In genomic region chr18:10278265-10278664, GRCh38 we compare ENCODE assay signal across 20 cellular contexts.
DNase-seq lines count a peak whose midpoint lies in the region; ATAC-seq, FAIRE-seq and TF ChIP-seq lines count a peak whose summit lies in the region.
"Had no signal": no experiment of that assay in that cellular context is flagged by ENCODE, and none has a peak within 500 bp of the region (broad histone marks: within the 10 kb centered on the region; RNA-seq: fewer than 3 reads in every experiment).

No MANE protein-coding gene starts in this region.

- FAIRE-seq in K562 (lab: Jason Lieb, UNC) (no peak), GM19239 (lab: Jason Lieb, UNC) (no peak)
- FAIRE-seq: A204.1, D721Med, G401.6, GM12891 had no signal

- no peak overlapping the region for H3K27ac ChIP-seq in BLaER1 treated with 17β-estradiol and CSF1 and Interleukin-3, amounts not matched to agents 10 nM and 100 nM
- H3K27ac ChIP-seq in HEK293 (ENCODE audit: extremely low read depth, low read depth, low read length) (no peak overlapping the region), K562 (ENCODE audit: extremely low read depth, low read depth, low read length) (no peak overlapping the region)

- CTCF ChIA-PET in HEK293 (lab: Yijun Ruan, JAX) (interaction anchor here (0.7 kb wide), 1 partner anchor 214 kb away, joined by 5 read pairs; no protein-coding TSS in a partner anchor), K562 (lab: Yijun Ruan, JAX; ENCODE audit: low intra/inter-chr PET ratio) (no interaction called here)

- no peak for TF ChIP-seq CTCF in HEK293 (tag by site-specific recombination; IDR thresholded peaks at IDR 0.05)
- TF ChIP-seq CTCF in K562 (IDR thresholded peaks at IDR 0.05 in 2 of 3, conservative IDR thresholded peaks at IDR 0.05 in 1 of 3; ENCODE audit: insufficient read depth in 2 of 3, low read depth in 1 of 3, low read length in 3 of 3) = no peak

- DNase-seq in K562 (ENCODE audit: extremely low read depth in 1 of 4, low spot score in 3 of 4) = no peak
- no peak for DNase-seq in GM19239 (ENCODE audit: insufficient read length, low spot score)
- DNase-seq: 8988T; ACHN; BE2C; C1 segment of cervical spinal cord; Caco-2; Calu3; CD4-positive, alpha-beta T cell; CD8-positive, alpha-beta T cell; DMS79 treated with DMSO at 0.1 percent for 48 hours; GF-D8 had no signal

- intact Hi-C loops in K562 (cut with micrococcal nuclease) = no loop called here

- in situ Hi-C loops in K562 (cut with MboI) = no loop called here

- no TSS peak for BruUV-seq in K562 (replicated peaks; lab: Mats Ljungman, UMichigan)

- peak overlapping the region in 10 of 11 experiments; percentile 8 to 42 (median 30); a peak in 17 of 22 replicates for H3K4me2 ChIP-seq in BLaER1 treated with 17β-estradiol and CSF1 and Interleukin-3, amounts not matched to agents 10 nM and 100 nM
- H3K4me2 ChIP-seq in K562 (ENCODE audit: insufficient read depth, low read length) = no peak overlapping the region

- H3K4me1 ChIP-seq in BLaER1 treated with 17β-estradiol and CSF1 and Interleukin-3, amounts not matched to agents 10 nM and 100 nM = peaks cover 27 to 59% (median 47%) of the 10 kb centered on the region in 10 experiments
- H3K4me1 ChIP-seq in HEK293 (ENCODE audit: control insufficient read depth, insufficient read depth, low read length) (no peaks in the 10 kb centered on the region), K562 (replicated peaks in 1 of 2; ENCODE audit: control insufficient read depth in 2 of 2, insufficient read depth in 2 of 2, low read length in 2 of 2) (no peaks in the 10 kb centered on the region)
- H3K4me1 ChIP-seq: BE2C, Caco-2 had no signal

- H3K4me3 ChIP-seq in BLaER1 treated with 17β-estradiol and CSF1 and Interleukin-3, amounts not matched to agents 10 nM and 100 nM = no peak overlapping the region
- H3K4me3 ChIP-seq in HEK293 (ENCODE audit: low read depth, low read length) (no peak overlapping the region), K562 (no peak overlapping the region)

- no peak for TF ChIP-seq POLR2A in K562 (conservative IDR thresholded peaks at IDR 0.05)

- no peak overlapping the region for H2AFZ ChIP-seq in K562 (ENCODE audit: low read depth, low read length)

- no peaks in the 10 kb centered on the region for H3K9me1 ChIP-seq in K562 (ENCODE audit: control insufficient read depth, insufficient read depth, low read length)

- H3K36me3 ChIP-seq in BLaER1 treated with 17β-estradiol and CSF1 and Interleukin-3, amounts not matched to agents 10 nM and 100 nM = peaks cover 0 to 32% (median 0%) of the 10 kb centered on the region in 11 experiments; a peak in 2 of 22 replicates
- H3K36me3 ChIP-seq in HEK293 (ENCODE audit: control insufficient read depth in 2 of 2, insufficient read depth in 1 of 2, low read length in 2 of 2) (no peaks in the 10 kb centered on the region), K562 (ENCODE audit: control insufficient read depth, insufficient read depth, low read length) (no peaks in the 10 kb centered on the region)
- H3K36me3 ChIP-seq: BE2C had no signal

- H3K9ac ChIP-seq in BLaER1 treated with 17β-estradiol and CSF1 and Interleukin-3, amounts not matched to agents 10 nM and 100 nM = no peak overlapping the region
- H3K9ac ChIP-seq in K562 (ENCODE audit: insufficient read depth in 1 of 2, low read depth in 2 of 2, low read length in 2 of 2) = no peak overlapping the region

- TF ChIP-seq RAD21 in K562 (CRISPR knock-in tag; conservative IDR thresholded peaks at IDR 0.05 in 1 of 2, IDR thresholded peaks at IDR 0.05 in 1 of 2) = no peak

- ATAC-seq in K562 = no peak
- no peak for ATAC-seq in HG03442 (IDR thresholded peaks at IDR 0.05; ENCODE audit: unreplicated experiment)
- ATAC-seq in SK-N-SH treated with all-trans-retinoic acid at 6 μM for 48 hours = no peak
- ATAC-seq: CD8-positive, alpha-beta T cell had no signal

- no peaks in the 10 kb centered on the region for H3K79me2 ChIP-seq in K562 (ENCODE audit: control insufficient read depth, insufficient read depth, low read length)

- no peaks in the 10 kb centered on the region for H4K20me1 ChIP-seq in BLaER1 treated with 17β-estradiol and CSF1 and Interleukin-3, amounts not matched to agents 10 nM and 100 nM
- no peaks in the 10 kb centered on the region for H4K20me1 ChIP-seq in K562 (replicated peaks; ENCODE audit: control insufficient read depth, insufficient read depth, low read length)

- no peaks in the 10 kb centered on the region for H3K27me3 ChIP-seq in BLaER1 treated with 17β-estradiol and CSF1 and Interleukin-3, amounts not matched to agents 10 nM and 100 nM
- peaks cover 6 to 7% of the 10 kb centered on the region in 2 experiments; a peak in 1 of 5 replicates for H3K27me3 ChIP-seq in K562 (ENCODE audit: control insufficient read depth in 2 of 2, insufficient read depth in 2 of 2, low read length in 2 of 2)
- H3K27me3 ChIP-seq: BE2C had no signal

- POLR2A ChIA-PET in HEK293 (lab: Yijun Ruan, JAX) = no interaction called here
- POLR2A ChIA-PET in K562 (lab: Yijun Ruan, JAX) = no interaction called here

- H3K9me3 ChIP-seq in BLaER1 treated with 17β-estradiol and CSF1 and Interleukin-3, amounts not matched to agents 10 nM and 100 nM (replicated peaks in 1 of 11) = no peaks in the 10 kb centered on the region
- H3K9me3 ChIP-seq in HEK293 (ENCODE audit: control insufficient read depth, insufficient read depth, low read depth, low read length) (no peaks in the 10 kb centered on the region), K562 (replicated peaks; ENCODE audit: control insufficient read depth, insufficient read depth, low read depth, low read length) (no peaks in the 10 kb centered on the region)
- H3K9me3 ChIP-seq: BE2C, Caco-2 had no signal

- TF ChIP-seq EP300 in K562 (IDR thresholded peaks at IDR 0.05; ENCODE audit: low read length) = no peak

TF ChIP-seq in HEK293, 187 proteins besides CTCF, POLR2A, EP300 and RAD21:
- TF ChIP-seq ZSCAN18 (tag by site-specific recombination; IDR thresholded peaks at IDR 0.05) (no peak), ZNF366 (tag by site-specific recombination; conservative IDR thresholded peaks at IDR 0.05) (peak; percentile 52), PRDM1 (tag by site-specific recombination; IDR thresholded peaks at IDR 0.05) (peak; percentile 65; the same call in 1 of the 2 replicates)

TF ChIP-seq in K562, 482 proteins besides CTCF, POLR2A, EP300 and RAD21 (continues in another document):
- TF ChIP-seq PHTF2 (CRISPR knock-in tag; IDR thresholded peaks at IDR 0.05) (no peak), FOXP1 (CRISPR knock-in tag; IDR thresholded peaks at IDR 0.05) (no peak), OTX1 (CRISPR knock-in tag; IDR thresholded peaks at IDR 0.05) (0 out of 2 replicates have a peak, but pooled peaks have one; percentile 29), ELF4 (CRISPR knock-in tag; IDR thresholded peaks at IDR 0.05) (peak; percentile 37; the same call in 1 of the 2 replicates), MBD2 (IDR thresholded peaks at IDR 0.05; ENCODE audit: borderline replicate concordance, low read depth) (no peak), HBP1 (CRISPR knock-in tag; IDR thresholded peaks at IDR 0.05) (0 out of 2 replicates have a peak, but pooled peaks have one; percentile 48), MTA3 (IDR thresholded peaks at IDR 0.05; ENCODE audit: borderline replicate concordance) (no peak), TEAD2 (tag; IDR thresholded peaks at IDR 0.05) (no peak)

TF ChIP-seq in SK-N-SH treated with all-trans-retinoic acid at 6 μM for 48 hours, 23 proteins besides CTCF, POLR2A, EP300 and RAD21:
- TF ChIP-seq GLIS3 (CRISPR knock-in tag; IDR thresholded peaks at IDR 0.05) (no peak), TOX (CRISPR knock-in tag; IDR thresholded peaks at IDR 0.05; ENCODE audit: borderline replicate concordance) (no peak)
